In genomic region chr2:178819147-178819875, GRCh38 we compare ENCODE assay signal across 13 cellular contexts. TPM values are rescaled to one million over a fixed set of nuclear protein-coding genes. Genes with fewer than 3 reads are reported as not detected.
A peak's percentile ranks its signal among the peaks of the same experiment; 100 is the strongest.
DNase-seq lines count a peak whose midpoint lies in the region; ATAC-seq and TF ChIP-seq lines count a peak whose summit lies in the region.
"Had no signal": no experiment of that assay in that cellular context is flagged by ENCODE, and none has a peak within 500 bp of the region (broad histone marks: within the 10 kb centered on the region; RNA-seq: fewer than 3 reads in every experiment).

No MANE protein-coding gene starts in this region.

- H3K27ac ChIP-seq in OCI-LY3 (ENCODE audit: low read length), result no peak overlapping the region
- peak overlapping the region; percentile 36 for H3K27ac ChIP-seq in right cardiac atrium (ENCODE audit: low read length)
- H3K27ac ChIP-seq: esophagus muscularis mucosa had no signal

- TF ChIP-seq CTCF in GM12873 (IDR thresholded peaks at IDR 0.05; ENCODE audit: insufficient read depth, low read depth, low read length, missing control alignments) (peak; percentile 36), OCI-LY3 (IDR thresholded peaks at IDR 0.05; ENCODE audit: low read depth, low read length) (peak; percentile 36), Caco-2 (IDR thresholded peaks at IDR 0.05; ENCODE audit: insufficient read depth in 1 of 2, low read depth in 1 of 2, low read length in 1 of 2, severe bottlenecking in 1 of 2, unreplicated experiment in 1 of 2) (no peak)

- no peaks in the 10 kb centered on the region for H3K79me2 ChIP-seq in OCI-LY3 (ENCODE audit: low read length)

- WGBS in right cardiac atrium, result 57% methylated on average over 1 of the region's 1 CpG

- CTCF ChIA-PET in Caco-2 (lab: Charles Lee), result no interaction called here

- no peaks in the 10 kb centered on the region for H3K36me3 Mint-ChIP-seq in Caco-2 (ENCODE audit: insufficient read depth, unreplicated experiment)

- no peak overlapping the region for H3K4me2 ChIP-seq in OCI-LY3 (ENCODE audit: low read length)

- H3K9ac ChIP-seq in OCI-LY3 (ENCODE audit: low read length), result no peak overlapping the region

- no TSS peak for BruUV-seq in Caco-2 (replicated peaks; lab: Mats Ljungman, UMichigan)

- intact Hi-C loops in right cardiac atrium (cut with DNase I) (no loop called here), Caco-2 (cut with micrococcal nuclease; ENCODE audit: unreplicated experiment) (no loop called here), posterior vena cava (cut with DNase I) (no loop called here)

- H3K27me3 ChIP-seq in OCI-LY3 (ENCODE audit: low read depth, low read length) (no peaks in the 10 kb centered on the region), right cardiac atrium (ENCODE audit: control insufficient read depth, insufficient read depth) (no peaks in the 10 kb centered on the region), Caco-2 (replicated peaks; ENCODE audit: control insufficient read depth, insufficient read depth, low read length) (no peaks in the 10 kb centered on the region)
- H3K27me3 ChIP-seq: esophagus muscularis mucosa had no signal

- H3K4me1 ChIP-seq in OCI-LY3 (ENCODE audit: low read length) (peaks cover 6% of the 10 kb centered on the region), right cardiac atrium (ENCODE audit: control insufficient read depth, insufficient read depth, low read length) (no peaks in the 10 kb centered on the region), Caco-2 (no peaks in the 10 kb centered on the region)

- H3K9me3 Mint-ChIP-seq in Caco-2 (ENCODE audit: unreplicated experiment), result no peaks in the 10 kb centered on the region
- H3K9me3 Mint-ChIP-seq: activated T-cell treated with anti-CD3 and anti-CD28 coated beads, Interleukin-2, amount 50 U/mL, for 72 hours; nephron progenitor cell had no signal

- POLR2A ChIA-PET in Caco-2 (lab: Charles Lee), result no interaction called here

- H3K27me3 Mint-ChIP-seq in Caco-2 (ENCODE audit: insufficient read depth, unreplicated experiment), result no peaks in the 10 kb centered on the region

- H3K4me3 ChIP-seq in OCI-LY3 (ENCODE audit: low read length), result no peak overlapping the region
- no peak overlapping the region for H3K4me3 ChIP-seq in right cardiac atrium (ENCODE audit: low read length)
- no peak overlapping the region for H3K4me3 ChIP-seq in Caco-2 (ENCODE audit: low read depth, low read length)
- H3K4me3 ChIP-seq: esophagus muscularis mucosa, lung had no signal

- no peaks in the 10 kb centered on the region for H3K36me3 ChIP-seq in OCI-LY3 (replicated peaks; ENCODE audit: low read depth, low read length)
- H3K36me3 ChIP-seq in Caco-2 (ENCODE audit: control insufficient read depth, insufficient read depth, low read length), result no peaks in the 10 kb centered on the region
- H3K36me3 ChIP-seq: esophagus muscularis mucosa had no signal

- no peak overlapping the region for H2AFZ ChIP-seq in OCI-LY3 (ENCODE audit: low read depth, low read length)

- H4K20me1 ChIP-seq in OCI-LY3 (ENCODE audit: insufficient read depth, low read length), result no peaks in the 10 kb centered on the region

- no peaks in the 10 kb centered on the region for H3K4me1 Mint-ChIP-seq in Caco-2 (ENCODE audit: low read depth, unreplicated experiment)

- H3K9me3 ChIP-seq in OCI-LY3 (ENCODE audit: insufficient read depth, low read length), result no peaks in the 10 kb centered on the region
- no peaks in the 10 kb centered on the region for H3K9me3 ChIP-seq in right cardiac atrium (ENCODE audit: control insufficient read depth, low read length)
- no peaks in the 10 kb centered on the region for H3K9me3 ChIP-seq in Caco-2
- H3K9me3 ChIP-seq: esophagus muscularis mucosa had no signal

- DNase-seq in right cardiac atrium, result no peak
- no peak for DNase-seq in Caco-2
- DNase-seq in NCI-H2107 (lab: John Stamatoyannopoulos, UW), result no peak
- no peak for DNase-seq in posterior vena cava (ENCODE audit: low spot score)
- DNase-seq: activated CD4-positive, alpha-beta T cell treated with anti-CD3 and anti-CD28 coated beads for 4 hours; nephron progenitor cell had no signal

- peak; percentile 22 for ATAC-seq in GM21786 (IDR thresholded peaks at IDR 0.05; ENCODE audit: unreplicated experiment)
- ATAC-seq in right cardiac atrium, result peak; percentile 64 to 74
- ATAC-seq in GM21381 (IDR thresholded peaks at IDR 0.05; ENCODE audit: unreplicated experiment), result no peak

- no peak overlapping the region for H3K4me3 Mint-ChIP-seq in Caco-2 (ENCODE audit: unreplicated experiment)
- H3K4me3 Mint-ChIP-seq: nephron progenitor cell had no signal

- no peak overlapping the region for H3K27ac Mint-ChIP-seq in Caco-2 (ENCODE audit: unreplicated experiment)
- H3K27ac Mint-ChIP-seq: nephron progenitor cell had no signal

RNA-seq across cellular contexts. Expression of gene TTN, which starts 12.1 kb away (rescaled TPM):
- total RNA-seq in right cardiac atrium (1,000 to 10,000 TPM; 1,615 to 2,179 (median 1,851) TPM), Caco-2 (2022) (9.3 and 11.0 TPM in 2 replicates), posterior vena cava (1 to 10 TPM; 6.4 to 6.7 TPM)
- 266 TPM for polyA plus RNA-seq in right cardiac atrium

Comparison
In these comparisons a context has a peak if more than half of its experiments do, and no peak if none do; other contexts are left out.
1. CTCF ChIP-seq: peak in GM12873 (single experiment) and OCI-LY3 (single experiment); none in Caco-2 (0 of 2).
2. RNA of gene TTN, which starts 12.1 kb away (total RNA-seq): 1,615 to 2,179 TPM in right cardiac atrium; 9.3 to 11.0 TPM in Caco-2 and 6.4 to 6.7 TPM in posterior vena cava; every median in the first group is over 100 times any median in the second.